In the genomic region with DNA sequence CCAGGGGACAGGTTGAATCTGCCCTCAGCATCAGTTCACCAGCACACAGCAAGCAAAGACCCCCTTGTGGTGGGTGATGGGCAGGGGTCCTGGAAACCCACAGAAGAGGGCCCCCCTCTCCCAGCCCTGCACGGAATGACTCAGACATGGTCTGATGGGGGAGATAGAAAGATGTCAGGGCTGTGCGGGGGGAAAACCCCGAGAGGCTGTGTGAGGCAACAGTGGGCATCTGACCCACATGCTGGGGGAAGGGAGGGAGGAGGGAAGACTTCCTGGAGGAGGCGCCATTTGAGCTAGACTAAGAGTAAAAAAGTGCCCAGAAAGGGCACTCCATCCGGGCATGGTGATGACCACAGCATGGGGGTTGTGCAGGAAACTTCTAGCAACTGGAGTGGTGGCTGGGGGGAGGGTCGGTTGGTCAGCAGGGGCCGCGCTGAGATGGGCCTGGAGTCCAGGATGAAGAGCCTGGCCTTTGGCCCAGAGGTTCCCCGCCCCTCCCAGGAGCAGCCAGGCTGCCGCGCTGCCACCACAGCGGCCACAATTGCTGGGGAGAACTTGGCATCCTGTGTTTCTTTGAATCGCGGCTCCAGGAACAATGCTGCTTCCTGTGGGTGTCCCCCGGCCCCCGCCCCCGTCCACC, we compare ENCODE assay signal across 8 cellular contexts. TPM values are rescaled to one million over a fixed set of nuclear protein-coding genes. Genes with fewer than 3 reads are reported as not detected.
DNase-seq lines count a peak whose midpoint lies in the region; ATAC-seq and FAIRE-seq lines count a peak whose summit lies in the region.

No MANE protein-coding gene starts in this region.

- H3K36me3 ChIP-seq in small intestine (ENCODE audit: control insufficient read depth in 2 of 2, insufficient read depth in 2 of 2, low read length in 2 of 2) = peaks cover 0 to 3% of the 10 kb centered on the region in 2 donors

- peaks cover 3 to 4% of the 10 kb centered on the region in 2 donors for H3K4me1 ChIP-seq in small intestine (ENCODE audit: control insufficient read depth in 2 of 2, insufficient read depth in 1 of 2, low read depth in 1 of 2, low read length in 1 of 2)

- DNase-seq in COR-L47 (lab: John Stamatoyannopoulos, UW) = peak; percentile 38
- DNase-seq in NCI-H2196 treated with DMSO at 0.1 percent for 48 hours (lab: John Stamatoyannopoulos, UW; ENCODE audit: unreplicated experiment) = peak; percentile 40
- peak; percentile 48 for DNase-seq in activated T-helper 1 cell treated with Interleukin-2 at 50 U/mL for 16 hours (ENCODE audit: low read depth)
- peak; percentile 68 for DNase-seq in left cardiac atrium
- peak; percentile 72 for DNase-seq in small intestine
- no peak for DNase-seq in NCI-H1105 treated with DMSO at 0.1 percent for 48 hours (lab: John Stamatoyannopoulos, UW)

- H3K27me3 ChIP-seq in small intestine (ENCODE audit: control insufficient read depth in 2 of 2, insufficient read depth in 2 of 2, low read length in 2 of 2) = no peaks in the 10 kb centered on the region

- 2 to 21% (median 5%) methylated on average over 16 to 17 of the region's 17 CpGs for WGBS in small intestine, 3 donors

- H3K4me3 ChIP-seq in small intestine (ENCODE audit: low read depth in 1 of 2, low read length in 2 of 2) = peak overlapping the region in 1 of 2 donors; percentile 74

- no peaks in the 10 kb centered on the region for H3K9me3 ChIP-seq in small intestine (ENCODE audit: control insufficient read depth, low read depth)

- FAIRE-seq in small intestine (lab: Jason Lieb, UNC) = no peak

- peak; percentile 1 to 2 for ATAC-seq in left cardiac atrium
- ATAC-seq in GM21447 (IDR thresholded peaks at IDR 0.05; ENCODE audit: unreplicated experiment) = no peak
- ATAC-seq in GM21367 (IDR thresholded peaks at IDR 0.05; ENCODE audit: unreplicated experiment) = no peak

- intact Hi-C loops in left cardiac atrium (cut with DNase I) = no loop called here

- H3K27ac ChIP-seq in small intestine (ENCODE audit: low read depth in 1 of 2, low read length in 1 of 2) = peak overlapping the region; percentile 98 to 100

RNA-seq across cellular contexts. Expression of a gene that starts 2.5 kb away (rescaled TPM):
- total RNA-seq in left cardiac atrium = 1 to 10 TPM; 8.7 to 9.2 TPM
- polyA plus RNA-seq in small intestine = 10 to 100 TPM; 10.5 to 39.3 (median 15.4) TPM

RNA-seq across cellular contexts. Expression of a gene that starts 33.3 kb away (rescaled TPM):
- total RNA-seq in left cardiac atrium = 10 to 100 TPM; 14.6 to 17.6 TPM
- 10 to 100 TPM; 25.6 to 40.3 (median 30.8) TPM for polyA plus RNA-seq in small intestine

RNA-seq across cellular contexts. Expression of a gene that starts 36.7 kb away (rescaled TPM):
- 10 to 100 TPM; 11.5 to 12.0 TPM for total RNA-seq in left cardiac atrium
- polyA plus RNA-seq in small intestine = 10 to 100 TPM; 11.1 to 20.8 (median 19.9) TPM

RNA-seq across cellular contexts. Expression of a gene that starts 45.9 kb away (rescaled TPM):
- not detected for total RNA-seq in left cardiac atrium
- polyA plus RNA-seq in small intestine = not detected

Comparison
In these comparisons a context has a peak if more than half of its experiments do, and no peak if none do; other contexts are left out.
1. ATAC-seq: peak in left cardiac atrium (2 of 2); none in GM21447 (single experiment) and GM21367 (single experiment).